Comparison of ENCODE assay signal across 7 cellular contexts in genomic region chr3:150622955-150623354, GRCh38. TPM values are rescaled to one million over a fixed set of nuclear protein-coding genes. Genes with fewer than 3 reads are reported as not detected.
DNase-seq lines count a peak whose midpoint lies in the region; ATAC-seq, FAIRE-seq and TF ChIP-seq lines count a peak whose summit lies in the region.
"Not testable (repeated sequence)": the region's sequence is repeated elsewhere in the genome, so short reads cannot be mapped to it uniquely, and the experiment has no call there.

No MANE protein-coding gene starts in this region.

- intact Hi-C loops in MCF 10A (cut with micrococcal nuclease); endothelial cell of umbilical vein (cut with micrococcal nuclease): not testable (repeated sequence)

- TF ChIP-seq POLR2A in A549 (IDR thresholded peaks at IDR 0.05; ENCODE audit: low read length); endothelial cell of umbilical vein (IDR thresholded peaks at IDR 0.05; ENCODE audit: low read depth, low read length): not testable (repeated sequence)

- DNase-seq in A549 (ENCODE audit: low read depth in 1 of 2, low spot score in 1 of 2) = not testable (repeated sequence)
- peak; percentile 54 for DNase-seq in DMS 273 treated with DMSO at 0.1 percent for 48 hours (lab: John Stamatoyannopoulos, UW)
- peak; percentile 67 for DNase-seq in NCI-H2171 treated with DMSO at 0.1 percent for 48 hours (lab: John Stamatoyannopoulos, UW)
- DNase-seq in MCF 10A (ENCODE audit: unreplicated experiment) = peak; percentile 11
- peak; percentile 40 for DNase-seq in endothelial cell of umbilical vein (ENCODE audit: low read depth, low spot score)

- not testable (repeated sequence) for H3K9me3 ChIP-seq in A549; endothelial cell of umbilical vein (replicated peaks; ENCODE audit: control insufficient read depth, insufficient read depth, low read length); skeletal muscle satellite cell (replicated peaks; ENCODE audit: low read length)

- not testable (repeated sequence) for H3K9me1 ChIP-seq in endothelial cell of umbilical vein (replicated peaks; ENCODE audit: control insufficient read depth, extremely low read depth, insufficient read depth, low read length)

- TF ChIP-seq RAD21 in A549 (conservative IDR thresholded peaks at IDR 0.05 in 1 of 2, IDR thresholded peaks at IDR 0.05 in 1 of 2) = not testable (repeated sequence)

- CTCF ChIA-PET in A549 (lab: Yijun Ruan, JAX); MCF 10A (lab: Yijun Ruan, JAX); endothelial cell of umbilical vein (lab: Charles Lee): not testable (repeated sequence)

- H3K79me2 ChIP-seq in endothelial cell of umbilical vein (ENCODE audit: control insufficient read depth, insufficient read depth, low read length) = peaks cover 41% of the 10 kb centered on the region

- not testable (repeated sequence) for H3K4me1 Mint-ChIP-seq in MCF 10A (ENCODE audit: insufficient read depth, unreplicated experiment)

- peaks cover 20% of the 10 kb centered on the region for H3K36me3 Mint-ChIP-seq in MCF 10A (ENCODE audit: insufficient read depth, unreplicated experiment)

- not testable (repeated sequence) for H3K4me3 ChIP-seq in A549; endothelial cell of umbilical vein (replicated peaks in 1 of 3; ENCODE audit: insufficient read depth in 1 of 3, low read depth in 1 of 3, low read length in 3 of 3); skeletal muscle satellite cell (ENCODE audit: low read length)

- H2AFZ ChIP-seq in endothelial cell of umbilical vein (ENCODE audit: low read depth, low read length) = not testable (repeated sequence)

- H3K4me2 ChIP-seq in A549; endothelial cell of umbilical vein (ENCODE audit: insufficient read depth, low read length): not testable (repeated sequence)
- H3K4me2 ChIP-seq in skeletal muscle satellite cell (ENCODE audit: low read length) = peak overlapping the region; percentile 30

- not testable (repeated sequence) for H3K9me3 Mint-ChIP-seq in MCF 10A (ENCODE audit: unreplicated experiment)

- peaks cover 10% of the 10 kb centered on the region; the same call in 2 of the 3 replicates for H3K4me1 ChIP-seq in A549
- not testable (repeated sequence) for H3K4me1 ChIP-seq in endothelial cell of umbilical vein (ENCODE audit: control insufficient read depth, extremely low read depth, insufficient read depth, low read length)
- H3K4me1 ChIP-seq in skeletal muscle satellite cell (ENCODE audit: control insufficient read depth, insufficient read depth, low read length) = peaks cover 15% of the 10 kb centered on the region

- not testable (repeated sequence) for H4K20me1 ChIP-seq in endothelial cell of umbilical vein (replicated peaks; ENCODE audit: control insufficient read depth, extremely low read depth, insufficient read depth, low read length)

- FAIRE-seq in A549 (lab: Jason Lieb, UNC) = peak; percentile 83
- FAIRE-seq in endothelial cell of umbilical vein (lab: Jason Lieb, UNC) = peak; percentile 55

- POLR2A ChIA-PET in A549 (lab: Yijun Ruan, JAX); MCF 10A (lab: Yijun Ruan, JAX); endothelial cell of umbilical vein (lab: Charles Lee): not testable (repeated sequence)

- dilution Hi-C loops in endothelial cell of umbilical vein (cut with MboI; ENCODE audit: extremely low pct_ligation_motif_present, low sequenced_read_pairs) = not testable (repeated sequence)

- H3K36me3 ChIP-seq in endothelial cell of umbilical vein (ENCODE audit: control insufficient read depth in 2 of 2, extremely low read depth in 1 of 2, insufficient read depth in 2 of 2, low read length in 2 of 2) = peaks cover 4 to 15% of the 10 kb centered on the region in 2 experiments
- H3K36me3 ChIP-seq in skeletal muscle satellite cell (ENCODE audit: insufficient read depth, low read length) = peaks cover 23% of the 10 kb centered on the region

- BruUV-seq in MCF 10A (replicated peaks; lab: Mats Ljungman, UMichigan); endothelial cell of umbilical vein (replicated peaks; lab: Mats Ljungman, UMichigan): not testable (repeated sequence)

- not testable (repeated sequence) for TF ChIP-seq CTCF in A549 (IDR thresholded peaks at IDR 0.05); VCaP (conservative IDR thresholded peaks at IDR 0.05); MCF 10A (IDR thresholded peaks at IDR 0.05; ENCODE audit: unreplicated experiment); endothelial cell of umbilical vein (IDR thresholded peaks at IDR 0.05; ENCODE audit: extremely low read depth in 1 of 2, insufficient read depth in 1 of 2, low read depth in 1 of 2, low read length in 2 of 2)

- not testable (repeated sequence) for ATAC-seq in A549

- H3K27ac Mint-ChIP-seq in MCF 10A (ENCODE audit: low read depth, unreplicated experiment) = not testable (repeated sequence)

- not testable (repeated sequence) for H3K4me3 Mint-ChIP-seq in MCF 10A (ENCODE audit: unreplicated experiment)

- H3K9ac ChIP-seq in endothelial cell of umbilical vein (replicated peaks; ENCODE audit: extremely low read depth, insufficient read depth, low read length); skeletal muscle satellite cell (ENCODE audit: low read depth, low read length): not testable (repeated sequence)

- H3K27me3 Mint-ChIP-seq in MCF 10A (ENCODE audit: insufficient read depth, unreplicated experiment) = not testable (repeated sequence)

- TF ChIP-seq EP300 in A549 (IDR thresholded peaks at IDR 0.05) = not testable (repeated sequence)

- not testable (repeated sequence) for H3K27me3 ChIP-seq in endothelial cell of umbilical vein (ENCODE audit: control insufficient read depth in 2 of 2, insufficient read depth in 2 of 2, low read length in 2 of 2); skeletal muscle satellite cell (ENCODE audit: control insufficient read depth, insufficient read depth, low read length)

- H3K27ac ChIP-seq in A549; endothelial cell of umbilical vein (ENCODE audit: insufficient read depth, low read depth, low read length): not testable (repeated sequence)
- peak overlapping the region; percentile 20; the same call in 1 of the 2 replicates for H3K27ac ChIP-seq in VCaP

RNA-seq across cellular contexts. Expression of gene SELENOT, which starts 19.8 kb away (rescaled TPM):
- polyA plus RNA-seq in A549 (2011; rRNA removed) = 536 and 846 TPM in 2 replicates
- polyA plus RNA-seq in A549 (2012; cell fraction: cytosol; rRNA removed) = 219 and 240 TPM in 2 replicates
- 48.1 and 56.6 TPM in 2 replicates for polyA plus RNA-seq in A549 (2012; cell fraction: nucleus; rRNA removed)
- 97.0 to 113 TPM (median 100 TPM) in 3 replicates for polyA plus RNA-seq in A549 (2017; fragmentation: RNase III; extraction: RNeasy Plus Mini Kit Qiagen cat#74134 plus additional on column Dnase treatment)
- polyA minus RNA-seq in A549 (2011; rRNA and poly(A)+ RNA removed) = 174 and 217 TPM in 2 replicates
- 71.1 and 80.7 TPM in 2 replicates for total RNA-seq in MCF 10A (2022)
- 89.2 and 103 TPM in 2 replicates for total RNA-seq in endothelial cell of umbilical vein
- 299 and 328 TPM in 2 replicates for polyA plus RNA-seq in endothelial cell of umbilical vein
- 345 and 375 TPM in 2 replicates for polyA plus RNA-seq in endothelial cell of umbilical vein (2011; cell fraction: cytosol; rRNA removed)
- polyA plus RNA-seq in endothelial cell of umbilical vein (2011; cell fraction: nucleus; rRNA removed) = 94.5 and 108 TPM in 2 replicates
- polyA plus RNA-seq in endothelial cell of umbilical vein (2012) = 87.4 and 158 TPM in 2 replicates
- 433 and 503 TPM in 2 replicates for polyA minus RNA-seq in endothelial cell of umbilical vein
- polyA minus RNA-seq in endothelial cell of umbilical vein (2011; cell fraction: cytosol; rRNA and poly(A)+ RNA removed) = 98.9 TPM
- polyA minus RNA-seq in endothelial cell of umbilical vein (2011; cell fraction: nucleus; rRNA and poly(A)+ RNA removed) = 73.8 and 125 TPM in 2 replicates
- total RNA-seq in skeletal muscle satellite cell (2012; rRNA removed) = 108 and 118 TPM in 2 replicates
